1 cellular context compared by ENCODE assay signal in the genomic region with DNA sequence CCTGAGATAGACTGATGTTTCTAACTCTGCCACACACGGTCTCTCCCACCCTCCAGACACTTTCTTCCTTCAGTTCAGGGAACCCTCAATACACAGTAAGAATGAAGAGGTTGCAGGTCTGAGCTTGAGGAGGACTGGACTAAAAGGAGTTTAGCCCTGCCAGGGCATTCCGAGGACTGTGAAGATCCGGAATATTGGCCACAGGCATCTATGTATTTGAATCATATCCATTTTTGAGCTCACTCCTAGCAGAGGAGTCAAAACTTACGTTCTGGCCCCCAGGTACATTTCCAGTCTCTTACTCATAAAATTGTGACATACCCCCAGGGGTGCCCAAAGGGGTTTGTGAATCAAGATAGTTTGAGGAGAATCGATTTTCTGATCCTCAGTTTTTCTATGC.
TF ChIP-seq lines count a peak whose summit lies in the region.

No MANE protein-coding gene starts in this region.

TF ChIP-seq in GM23338, 12 proteins besides CTCF, POLR2A, EP300 and RAD21 (continued from another document):
- TF ChIP-seq, protein P1, sequence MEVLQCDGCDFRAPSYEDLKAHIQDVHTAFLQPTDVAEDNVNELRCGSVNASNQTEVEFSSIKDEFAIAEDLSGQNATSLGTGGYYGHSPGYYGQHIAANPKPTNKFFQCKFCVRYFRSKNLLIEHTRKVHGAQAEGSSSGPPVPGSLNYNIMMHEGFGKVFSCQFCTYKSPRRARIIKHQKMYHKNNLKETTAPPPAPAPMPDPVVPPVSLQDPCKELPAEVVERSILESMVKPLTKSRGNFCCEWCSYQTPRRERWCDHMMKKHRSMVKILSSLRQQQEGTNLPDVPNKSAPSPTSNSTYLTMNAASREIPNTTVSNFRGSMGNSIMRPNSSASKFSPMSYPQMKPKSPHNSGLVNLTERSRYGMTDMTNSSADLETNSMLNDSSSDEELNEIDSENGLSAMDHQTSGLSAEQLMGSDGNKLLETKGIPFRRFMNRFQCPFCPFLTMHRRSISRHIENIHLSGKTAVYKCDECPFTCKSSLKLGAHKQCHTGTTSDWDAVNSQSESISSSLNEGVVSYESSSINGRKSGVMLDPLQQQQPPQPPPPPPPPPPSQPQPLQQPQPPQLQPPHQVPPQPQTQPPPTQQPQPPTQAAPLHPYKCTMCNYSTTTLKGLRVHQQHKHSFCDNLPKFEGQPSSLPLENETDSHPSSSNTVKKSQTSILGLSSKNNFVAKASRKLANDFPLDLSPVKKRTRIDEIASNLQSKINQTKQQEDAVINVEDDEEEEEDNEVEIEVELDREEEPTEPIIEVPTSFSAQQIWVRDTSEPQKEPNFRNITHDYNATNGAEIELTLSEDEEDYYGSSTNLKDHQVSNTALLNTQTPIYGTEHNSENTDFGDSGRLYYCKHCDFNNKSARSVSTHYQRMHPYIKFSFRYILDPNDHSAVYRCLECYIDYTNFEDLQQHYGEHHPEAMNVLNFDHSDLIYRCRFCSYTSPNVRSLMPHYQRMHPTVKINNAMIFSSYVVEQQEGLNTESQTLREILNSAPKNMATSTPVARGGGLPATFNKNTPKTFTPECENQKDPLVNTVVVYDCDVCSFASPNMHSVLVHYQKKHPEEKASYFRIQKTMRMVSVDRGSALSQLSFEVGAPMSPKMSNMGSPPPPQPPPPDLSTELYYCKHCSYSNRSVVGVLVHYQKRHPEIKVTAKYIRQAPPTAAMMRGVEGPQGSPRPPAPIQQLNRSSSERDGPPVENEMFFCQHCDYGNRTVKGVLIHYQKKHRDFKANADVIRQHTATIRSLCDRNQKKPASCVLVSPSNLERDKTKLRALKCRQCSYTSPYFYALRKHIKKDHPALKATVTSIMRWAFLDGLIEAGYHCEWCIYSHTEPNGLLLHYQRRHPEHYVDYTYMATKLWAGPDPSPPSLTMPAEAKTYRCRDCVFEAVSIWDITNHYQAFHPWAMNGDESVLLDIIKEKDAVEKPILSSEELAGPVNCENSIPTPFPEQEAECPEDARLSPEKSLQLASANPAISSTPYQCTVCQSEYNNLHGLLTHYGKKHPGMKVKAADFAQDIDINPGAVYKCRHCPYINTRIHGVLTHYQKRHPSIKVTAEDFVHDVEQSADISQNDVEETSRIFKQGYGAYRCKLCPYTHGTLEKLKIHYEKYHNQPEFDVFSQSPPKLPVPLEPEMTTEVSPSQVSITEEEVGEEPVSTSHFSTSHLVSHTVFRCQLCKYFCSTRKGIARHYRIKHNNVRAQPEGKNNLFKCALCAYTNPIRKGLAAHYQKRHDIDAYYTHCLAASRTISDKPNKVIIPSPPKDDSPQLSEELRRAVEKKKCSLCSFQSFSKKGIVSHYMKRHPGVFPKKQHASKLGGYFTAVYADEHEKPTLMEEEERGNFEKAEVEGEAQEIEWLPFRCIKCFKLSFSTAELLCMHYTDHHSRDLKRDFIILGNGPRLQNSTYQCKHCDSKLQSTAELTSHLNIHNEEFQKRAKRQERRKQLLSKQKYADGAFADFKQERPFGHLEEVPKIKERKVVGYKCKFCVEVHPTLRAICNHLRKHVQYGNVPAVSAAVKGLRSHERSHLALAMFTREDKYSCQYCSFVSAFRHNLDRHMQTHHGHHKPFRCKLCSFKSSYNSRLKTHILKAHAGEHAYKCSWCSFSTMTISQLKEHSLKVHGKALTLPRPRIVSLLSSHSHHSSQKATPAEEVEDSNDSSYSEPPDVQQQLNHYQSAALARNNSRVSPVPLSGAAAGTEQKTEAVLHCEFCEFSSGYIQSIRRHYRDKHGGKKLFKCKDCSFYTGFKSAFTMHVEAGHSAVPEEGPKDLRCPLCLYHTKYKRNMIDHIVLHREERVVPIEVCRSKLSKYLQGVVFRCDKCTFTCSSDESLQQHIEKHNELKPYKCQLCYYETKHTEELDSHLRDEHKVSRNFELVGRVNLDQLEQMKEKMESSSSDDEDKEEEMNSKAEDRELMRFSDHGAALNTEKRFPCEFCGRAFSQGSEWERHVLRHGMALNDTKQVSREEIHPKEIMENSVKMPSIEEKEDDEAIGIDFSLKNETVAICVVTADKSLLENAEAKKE (CRISPR knock-in tag; IDR thresholded peaks at IDR 0.05): no peak
- TF ChIP-seq JUNB (IDR thresholded peaks at IDR 0.05; ENCODE audit: unreplicated experiment): no peak
- no peak for TF ChIP-seq EZH2 (IDR thresholded peaks at IDR 0.05; ENCODE audit: low read depth, unreplicated experiment)
- TF ChIP-seq, protein P2, sequence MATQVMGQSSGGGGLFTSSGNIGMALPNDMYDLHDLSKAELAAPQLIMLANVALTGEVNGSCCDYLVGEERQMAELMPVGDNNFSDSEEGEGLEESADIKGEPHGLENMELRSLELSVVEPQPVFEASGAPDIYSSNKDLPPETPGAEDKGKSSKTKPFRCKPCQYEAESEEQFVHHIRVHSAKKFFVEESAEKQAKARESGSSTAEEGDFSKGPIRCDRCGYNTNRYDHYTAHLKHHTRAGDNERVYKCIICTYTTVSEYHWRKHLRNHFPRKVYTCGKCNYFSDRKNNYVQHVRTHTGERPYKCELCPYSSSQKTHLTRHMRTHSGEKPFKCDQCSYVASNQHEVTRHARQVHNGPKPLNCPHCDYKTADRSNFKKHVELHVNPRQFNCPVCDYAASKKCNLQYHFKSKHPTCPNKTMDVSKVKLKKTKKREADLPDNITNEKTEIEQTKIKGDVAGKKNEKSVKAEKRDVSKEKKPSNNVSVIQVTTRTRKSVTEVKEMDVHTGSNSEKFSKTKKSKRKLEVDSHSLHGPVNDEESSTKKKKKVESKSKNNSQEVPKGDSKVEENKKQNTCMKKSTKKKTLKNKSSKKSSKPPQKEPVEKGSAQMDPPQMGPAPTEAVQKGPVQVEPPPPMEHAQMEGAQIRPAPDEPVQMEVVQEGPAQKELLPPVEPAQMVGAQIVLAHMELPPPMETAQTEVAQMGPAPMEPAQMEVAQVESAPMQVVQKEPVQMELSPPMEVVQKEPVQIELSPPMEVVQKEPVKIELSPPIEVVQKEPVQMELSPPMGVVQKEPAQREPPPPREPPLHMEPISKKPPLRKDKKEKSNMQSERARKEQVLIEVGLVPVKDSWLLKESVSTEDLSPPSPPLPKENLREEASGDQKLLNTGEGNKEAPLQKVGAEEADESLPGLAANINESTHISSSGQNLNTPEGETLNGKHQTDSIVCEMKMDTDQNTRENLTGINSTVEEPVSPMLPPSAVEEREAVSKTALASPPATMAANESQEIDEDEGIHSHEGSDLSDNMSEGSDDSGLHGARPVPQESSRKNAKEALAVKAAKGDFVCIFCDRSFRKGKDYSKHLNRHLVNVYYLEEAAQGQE (IDR thresholded peaks at IDR 0.05; ENCODE audit: unreplicated experiment): no peak
- no peak for TF ChIP-seq POLR2AphosphoS5 (IDR thresholded peaks at IDR 0.05; ENCODE audit: low read depth)
- no peak for TF ChIP-seq ZNF331 (CRISPR knock-in tag; IDR thresholded peaks at IDR 0.05; ENCODE audit: low read depth)
- no peak for TF ChIP-seq CREB1 (CRISPR knock-in tag; IDR thresholded peaks at IDR 0.05; ENCODE audit: low read depth)
- no peak for TF ChIP-seq EZH2phosphoT487 (IDR thresholded peaks at IDR 0.05; ENCODE audit: unreplicated experiment)
- TF ChIP-seq, protein P3, sequence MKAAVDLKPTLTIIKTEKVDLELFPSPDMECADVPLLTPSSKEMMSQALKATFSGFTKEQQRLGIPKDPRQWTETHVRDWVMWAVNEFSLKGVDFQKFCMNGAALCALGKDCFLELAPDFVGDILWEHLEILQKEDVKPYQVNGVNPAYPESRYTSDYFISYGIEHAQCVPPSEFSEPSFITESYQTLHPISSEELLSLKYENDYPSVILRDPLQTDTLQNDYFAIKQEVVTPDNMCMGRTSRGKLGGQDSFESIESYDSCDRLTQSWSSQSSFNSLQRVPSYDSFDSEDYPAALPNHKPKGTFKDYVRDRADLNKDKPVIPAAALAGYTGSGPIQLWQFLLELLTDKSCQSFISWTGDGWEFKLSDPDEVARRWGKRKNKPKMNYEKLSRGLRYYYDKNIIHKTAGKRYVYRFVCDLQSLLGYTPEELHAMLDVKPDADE (IDR thresholded peaks at IDR 0.05): no peak
- no peak for TF ChIP-seq ZNF114 (CRISPR knock-in tag; IDR thresholded peaks at IDR 0.05)
- TF ChIP-seq STAT1 (IDR thresholded peaks at IDR 0.05; ENCODE audit: unreplicated experiment): no peak
